Comparison of ENCODE assay signal across 8 cellular contexts in genomic region chr17:7011415-7011814, GRCh38. TPM values are rescaled to one million over a fixed set of nuclear protein-coding genes. Genes with fewer than 3 reads are reported as not detected.
DNase-seq lines count a peak whose midpoint lies in the region; ATAC-seq and TF ChIP-seq lines count a peak whose summit lies in the region.

No MANE protein-coding gene starts in this region.

- CTCF ChIA-PET in activated CD8-positive, alpha-beta T cell treated with anti-CD3 and anti-CD28 coated beads, Interleukin-2, amount 10 ng/mL, durations not matched to agents 7 days and 5 days (lab: Charles Lee), result interaction anchor here (1.4 to 9.7 kb wide), 5 partner anchors 10 to 168 kb away, joined by 5 to 133 read pairs (median 9); partner anchors contain the start of gene BCL6B

- POLR2A ChIA-PET in activated CD8-positive, alpha-beta T cell treated with anti-CD3 and anti-CD28 coated beads, Interleukin-2, amount 10 ng/mL, durations not matched to agents 7 days and 5 days (lab: Charles Lee), result no interaction called here

- no peaks in the 10 kb centered on the region for H3K9me3 ChIP-seq in iPS-15b (ENCODE audit: control insufficient read depth, insufficient read depth, low read length)

- no peaks in the 10 kb centered on the region for H3K27me3 Mint-ChIP-seq in activated CD8-positive, alpha-beta T cell treated with anti-CD3 and anti-CD28 coated beads, Interleukin-2, amount 10 ng/mL, durations not matched to agents 7 days and 5 days (ENCODE audit: low read depth)

- H3K27ac Mint-ChIP-seq in activated CD8-positive, alpha-beta T cell treated with anti-CD3 and anti-CD28 coated beads, Interleukin-2, amount 10 ng/mL, durations not matched to agents 7 days and 5 days, result peak overlapping the region; percentile 99
- H3K27ac Mint-ChIP-seq in stimulated activated effector memory CD8-positive, alpha-beta T cell treated with anti-CD3 and anti-CD28 coated beads, Interleukin-12 subunit alpha, Interleukin-12 subunit beta, amount 100 ng/mL, for 72 hours, result peak overlapping the region; percentile 99

- no peak overlapping the region for H3K9ac ChIP-seq in iPS-15b (ENCODE audit: low read depth, low read length)

- H3K36me3 ChIP-seq in iPS-15b (ENCODE audit: control insufficient read depth, insufficient read depth, low read length), result no peaks in the 10 kb centered on the region

- peaks cover 59% of the 10 kb centered on the region for H3K4me1 Mint-ChIP-seq in activated CD8-positive, alpha-beta T cell treated with anti-CD3 and anti-CD28 coated beads, Interleukin-2, amount 10 ng/mL, durations not matched to agents 7 days and 5 days (ENCODE audit: low read depth)
- peaks cover 44% of the 10 kb centered on the region for H3K4me1 Mint-ChIP-seq in stimulated activated effector memory CD8-positive, alpha-beta T cell treated with anti-CD3 and anti-CD28 coated beads, Interleukin-12 subunit alpha, Interleukin-12 subunit beta, amount 100 ng/mL, for 72 hours

- peaks cover 2% of the 10 kb centered on the region for H3K4me1 ChIP-seq in iPS-15b (ENCODE audit: control insufficient read depth, insufficient read depth, low read length)

- ATAC-seq in activated CD8-positive, alpha-beta T cell treated with anti-CD3 and anti-CD28 coated beads, Interleukin-2, amount 10 ng/mL, durations not matched to agents 7 days and 5 days, result no peak
- ATAC-seq in stimulated activated effector memory CD8-positive, alpha-beta T cell treated with anti-CD3 and anti-CD28 coated beads, Interleukin-12 subunit alpha, Interleukin-12 subunit beta, amount 100 ng/mL, for 72 hours, result no peak
- ATAC-seq in HG03520 (IDR thresholded peaks at IDR 0.05; ENCODE audit: unreplicated experiment), result no peak

- H3K4me3 ChIP-seq in HFF-Myc (replicated peaks; ENCODE audit: low read depth, low read length) (peak overlapping the region; percentile 88), iPS-15b (ENCODE audit: low read depth, low read length) (peak overlapping the region; percentile 78)

- H3K9me3 Mint-ChIP-seq in activated CD8-positive, alpha-beta T cell treated with anti-CD3 and anti-CD28 coated beads, Interleukin-2, amount 10 ng/mL, durations not matched to agents 7 days and 5 days (ENCODE audit: insufficient read depth), result no peaks in the 10 kb centered on the region
- no peaks in the 10 kb centered on the region for H3K9me3 Mint-ChIP-seq in stimulated activated effector memory CD8-positive, alpha-beta T cell treated with anti-CD3 and anti-CD28 coated beads, Interleukin-12 subunit alpha, Interleukin-12 subunit beta, amount 100 ng/mL, for 72 hours

- peaks cover 8% of the 10 kb centered on the region for H3K27me3 ChIP-seq in iPS-15b (ENCODE audit: control insufficient read depth, insufficient read depth, low read length)

- TF ChIP-seq CTCF in HFF-Myc (IDR thresholded peaks at IDR 0.05; ENCODE audit: low read depth, low read length, missing control alignments), result no peak

- H3K36me3 Mint-ChIP-seq in activated CD8-positive, alpha-beta T cell treated with anti-CD3 and anti-CD28 coated beads, Interleukin-2, amount 10 ng/mL, durations not matched to agents 7 days and 5 days (ENCODE audit: low read depth), result peaks cover 34% of the 10 kb centered on the region
- peaks cover 74% of the 10 kb centered on the region for H3K36me3 Mint-ChIP-seq in stimulated activated effector memory CD8-positive, alpha-beta T cell treated with anti-CD3 and anti-CD28 coated beads, Interleukin-12 subunit alpha, Interleukin-12 subunit beta, amount 100 ng/mL, for 72 hours

- DNase-seq in HFF-Myc (ENCODE audit: extremely low read depth, low read depth), result no peak
- no peak for DNase-seq in activated CD8-positive, alpha-beta T cell treated with anti-CD3 and anti-CD28 coated beads, Interleukin-2, amount 10 ng/mL, durations not matched to agents 7 days and 5 days
- DNase-seq in stimulated activated effector memory CD8-positive, alpha-beta T cell treated with anti-CD3 and anti-CD28 coated beads, Interleukin-12 subunit alpha, Interleukin-12 subunit beta, amount 100 ng/mL, for 72 hours (ENCODE audit: low spot score in 2 of 2), result no peak
- DNase-seq in anterior cingulate cortex (lab: John Stamatoyannopoulos, UW), result no peak
- no peak for DNase-seq in HT-29 (ENCODE audit: low spot score)
- DNase-seq in NAMALWA (ENCODE audit: low spot score), result no peak

- peak overlapping the region; percentile 87 for H3K4me3 Mint-ChIP-seq in activated CD8-positive, alpha-beta T cell treated with anti-CD3 and anti-CD28 coated beads, Interleukin-2, amount 10 ng/mL, durations not matched to agents 7 days and 5 days
- peak overlapping the region; percentile 97 for H3K4me3 Mint-ChIP-seq in stimulated activated effector memory CD8-positive, alpha-beta T cell treated with anti-CD3 and anti-CD28 coated beads, Interleukin-12 subunit alpha, Interleukin-12 subunit beta, amount 100 ng/mL, for 72 hours

RNA-seq across cellular contexts. Expression of gene RNASEK, which starts 1.0 kb away (rescaled TPM):
- 100 to 1,000 TPM; 104 to 116 TPM for total RNA-seq in activated CD8-positive, alpha-beta T cell treated with anti-CD3 and anti-CD28 coated beads, Interleukin-2, amount 10 ng/mL, durations not matched to agents 7 days and 5 days
- 111 and 114 TPM in 2 replicates for total RNA-seq in HT-29 (2014; rRNA removed; shearing (Covaris generic))

RNA-seq across cellular contexts. Expression of gene BCL6B, which starts 11.4 kb away (rescaled TPM):
- total RNA-seq in activated CD8-positive, alpha-beta T cell treated with anti-CD3 and anti-CD28 coated beads, Interleukin-2, amount 10 ng/mL, durations not matched to agents 7 days and 5 days, result under 1 TPM; 0.47 to 0.63 TPM
- total RNA-seq in HT-29 (2014; rRNA removed; shearing (Covaris generic)), result not detected in 2 replicates

RNA-seq across cellular contexts. Expression of gene ALOX12, which starts 15.6 kb away (rescaled TPM):
- not detected for total RNA-seq in activated CD8-positive, alpha-beta T cell treated with anti-CD3 and anti-CD28 coated beads, Interleukin-2, amount 10 ng/mL, durations not matched to agents 7 days and 5 days
- total RNA-seq in HT-29 (2014; rRNA removed; shearing (Covaris generic)), result not detected in 2 replicates

RNA-seq across cellular contexts. Expression of gene SLC16A13, which starts 24.4 kb away (rescaled TPM):
- 10 to 100 TPM; 14.8 to 15.0 TPM for total RNA-seq in activated CD8-positive, alpha-beta T cell treated with anti-CD3 and anti-CD28 coated beads, Interleukin-2, amount 10 ng/mL, durations not matched to agents 7 days and 5 days
- 0.16 and 0.28 TPM in 2 replicates for total RNA-seq in HT-29 (2014; rRNA removed; shearing (Covaris generic))

RNA-seq across cellular contexts. Expression of gene SLC16A11, which starts 32.5 kb away (rescaled TPM):
- under 1 TPM; 0.34 to 0.39 TPM for total RNA-seq in activated CD8-positive, alpha-beta T cell treated with anti-CD3 and anti-CD28 coated beads, Interleukin-2, amount 10 ng/mL, durations not matched to agents 7 days and 5 days
- not detected in 2 replicates for total RNA-seq in HT-29 (2014; rRNA removed; shearing (Covaris generic))
